Comparison of ENCODE assay signal across 8 cellular contexts in genomic region chr10:96512524-96512991, GRCh38. TPM values are rescaled to one million over a fixed set of nuclear protein-coding genes. Genes with fewer than 3 reads are reported as not detected.
A peak's percentile ranks its signal among the peaks of the same experiment; 100 is the strongest.
DNase-seq lines count a peak whose midpoint lies in the region; ATAC-seq and TF ChIP-seq lines count a peak whose summit lies in the region.

No MANE protein-coding gene starts in this region.

- H3K4me3 ChIP-seq in brain microvascular endothelial cell (ENCODE audit: low read depth, low read length): peak overlapping the region; percentile 53

- peak overlapping the region; percentile 69 for H3K4me3 Mint-ChIP-seq in stimulated activated naive CD8-positive, alpha-beta T cell treated with anti-CD3 and anti-CD28 coated beads, Interleukin-15, Interleukin-2, amounts not matched to agents 100 ng/mL and 50 ng/mL, for 24 hours

- H3K27ac ChIP-seq in brain microvascular endothelial cell: no peak overlapping the region

- H3K27ac Mint-ChIP-seq in stimulated activated naive CD8-positive, alpha-beta T cell treated with anti-CD3 and anti-CD28 coated beads, Interleukin-15, Interleukin-2, amounts not matched to agents 100 ng/mL and 50 ng/mL, for 24 hours: no peak overlapping the region

- H3K4me1 Mint-ChIP-seq in stimulated activated naive CD8-positive, alpha-beta T cell treated with anti-CD3 and anti-CD28 coated beads, Interleukin-15, Interleukin-2, amounts not matched to agents 100 ng/mL and 50 ng/mL, for 24 hours (ENCODE audit: low read depth): peaks cover 14% of the 10 kb centered on the region

- DNase-seq in COLO668 (lab: John Stamatoyannopoulos, UW; ENCODE audit: unreplicated experiment) (peak; percentile 54), LHCN-M2 (ENCODE audit: low read depth) (peak; percentile 9), brain microvascular endothelial cell (no peak), iris pigment epithelial cell (ENCODE audit: low read depth) (peak; percentile 31), occipital lobe (lab: John Stamatoyannopoulos, UW) (no peak), OCI-M1 (lab: John Stamatoyannopoulos, UW) (no peak)

- H3K36me3 ChIP-seq in brain microvascular endothelial cell (replicated peaks): no peaks in the 10 kb centered on the region

- ATAC-seq in HG03442 (IDR thresholded peaks at IDR 0.05; ENCODE audit: unreplicated experiment): no peak

- TF ChIP-seq CTCF in brain microvascular endothelial cell (IDR thresholded peaks at IDR 0.05; ENCODE audit: low read depth, low read length, missing control alignments): no peak

- H3K36me3 Mint-ChIP-seq in stimulated activated naive CD8-positive, alpha-beta T cell treated with anti-CD3 and anti-CD28 coated beads, Interleukin-15, Interleukin-2, amounts not matched to agents 100 ng/mL and 50 ng/mL, for 24 hours (ENCODE audit: low read depth): no peaks in the 10 kb centered on the region

- no peaks in the 10 kb centered on the region for H3K9me3 Mint-ChIP-seq in stimulated activated naive CD8-positive, alpha-beta T cell treated with anti-CD3 and anti-CD28 coated beads, Interleukin-15, Interleukin-2, amounts not matched to agents 100 ng/mL and 50 ng/mL, for 24 hours

- H3K27me3 ChIP-seq in brain microvascular endothelial cell (replicated peaks): peaks cover 7% of the 10 kb centered on the region

- peaks cover 50% of the 10 kb centered on the region for H3K27me3 Mint-ChIP-seq in stimulated activated naive CD8-positive, alpha-beta T cell treated with anti-CD3 and anti-CD28 coated beads, Interleukin-15, Interleukin-2, amounts not matched to agents 100 ng/mL and 50 ng/mL, for 24 hours

- in situ Hi-C loops in brain microvascular endothelial cell (cut with HindIII; ENCODE audit: low pct_ligation_motif_present, low sequenced_read_pairs): no loop called here

RNA-seq across cellular contexts. Expression of gene TLL2, which starts 1.2 kb away (rescaled TPM):
- total RNA-seq in LHCN-M2 (2014; rRNA removed) (0.11 TPM in 1 of 2 replicates, not detected in the other), occipital lobe (0.78 TPM)
- polyA plus RNA-seq in LHCN-M2 (2012): 0.02 TPM

Comparison
In these comparisons a context has a peak if more than half of its experiments do, and no peak if none do; other contexts are left out.
1. DNase-seq: peak in COLO668 (single experiment), LHCN-M2 (single experiment) and iris pigment epithelial cell (single experiment); none in brain microvascular endothelial cell (single experiment), occipital lobe (single experiment) and OCI-M1 (single experiment).